ENCODE assay signal across 1 cellular context in the genomic region with DNA sequence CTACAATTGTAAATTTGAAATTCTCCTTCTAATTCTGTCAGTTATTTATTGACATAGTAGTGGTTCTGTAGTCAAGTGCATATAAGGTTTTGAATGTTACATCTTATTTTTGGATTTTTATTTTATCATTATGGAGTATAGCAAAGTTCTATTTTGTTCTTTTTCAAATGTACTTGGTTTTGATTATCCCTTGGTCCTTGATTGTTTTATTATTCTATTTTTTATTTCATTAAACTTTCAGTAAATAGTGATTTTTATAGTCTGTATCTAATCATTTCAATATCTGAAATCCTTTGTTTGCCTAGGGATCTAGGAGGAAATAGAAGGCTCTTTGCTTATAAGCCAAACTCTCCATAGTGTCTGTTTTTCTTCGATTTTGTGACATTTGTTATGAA.
TF ChIP-seq lines count a peak whose summit lies in the region.

No MANE protein-coding gene starts in this region.

TF ChIP-seq in GM12878, 131 proteins besides CTCF, POLR2A, EP300 and RAD21 (continued from another document):
- TF ChIP-seq HDGF (IDR thresholded peaks at IDR 0.05) (no peak), PML (IDR thresholded peaks at IDR 0.05; ENCODE audit: low read length) (no peak), TCF7 (IDR thresholded peaks at IDR 0.05; ENCODE audit: borderline replicate concordance) (no peak), SUPT20H (IDR thresholded peaks at IDR 0.05; ENCODE audit: borderline replicate concordance, control insufficient read depth, low read depth, low read length) (no peak)
- TF ChIP-seq, protein P1, sequence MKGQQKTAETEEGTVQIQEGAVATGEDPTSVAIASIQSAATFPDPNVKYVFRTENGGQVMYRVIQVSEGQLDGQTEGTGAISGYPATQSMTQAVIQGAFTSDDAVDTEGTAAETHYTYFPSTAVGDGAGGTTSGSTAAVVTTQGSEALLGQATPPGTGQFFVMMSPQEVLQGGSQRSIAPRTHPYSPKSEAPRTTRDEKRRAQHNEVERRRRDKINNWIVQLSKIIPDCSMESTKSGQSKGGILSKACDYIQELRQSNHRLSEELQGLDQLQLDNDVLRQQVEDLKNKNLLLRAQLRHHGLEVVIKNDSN (IDR thresholded peaks at IDR 0.05; ENCODE audit: borderline replicate concordance, extremely low read length, insufficient read depth, low read depth, low read length): no peak
